Comparison of ENCODE assay signal across 39 cellular contexts in genomic region chr7:87380905-87381304, GRCh38.
"Had no signal": no experiment of that assay in that cellular context is flagged by ENCODE, and none has a peak within 500 bp of the region (broad histone marks: within the 10 kb centered on the region; RNA-seq: fewer than 3 reads in every experiment).

No MANE protein-coding gene starts in this region.

- ATAC-seq: activated CD8-positive, alpha-beta T cell treated with anti-CD3 and anti-CD28 coated beads for 36 hours; activated naive CD4-positive, alpha-beta T cell treated with anti-CD3 and anti-CD28 coated beads, Interleukin-2, amount 50 U/mL, for 72 hours; activated T-cell treated with anti-CD3 and anti-CD28 coated beads, Interleukin-2, amount 50 U/mL, for 4 hours; activated T-cell treated with anti-CD3 and anti-CD28 coated beads, Interleukin-2, amount 50 U/mL, for 72 hours; activated T-helper 17 cell treated with anti-CD3 and anti-CD28 coated beads, Interleukin-2, amount 50 U/mL, for 72 hours had no signal

- H3K9me3 ChIP-seq: adrenal gland, ascending aorta had no signal

- H3K27ac Mint-ChIP-seq: activated B cell treated with CpG ODN at 0.5 μM for 24 hours; activated CD4-positive, alpha-beta memory T cell treated with anti-CD3 and anti-CD28 coated beads for 36 hours; activated CD4-positive, alpha-beta T cell treated with anti-CD3 and anti-CD28 coated beads, Interleukin-2, amount 10 ng/mL, durations not matched to agents 24 days and 14 days; activated CD8-positive, alpha-beta T cell treated with anti-CD3 and anti-CD28 coated beads for 36 hours; activated naive CD4-positive, alpha-beta T cell treated with anti-CD3 and anti-CD28 coated beads for 36 hours; activated naive CD4-positive, alpha-beta T cell treated with anti-CD3 and anti-CD28 coated beads, Interleukin-2, amount 50 U/mL, for 72 hours; activated naive CD8-positive, alpha-beta T cell treated with anti-CD3 and anti-CD28 coated beads for 36 hours; activated T-cell treated with anti-CD3 and anti-CD28 coated beads, Interleukin-2, amount 50 U/mL, for 72 hours; activated T-helper 1 cell treated with anti-CD3 and anti-CD28 coated beads, Interleukin-12 subunit alpha, Interleukin-12 subunit beta, Interleukin-2, Interleukin-4 antibody, amounts not matched to agents 30 ng/mL and 10 ng/mL and 1 ng/mL, durations not matched to agents 14 hours and 24 hours and 36 hours; activated T-helper 17 cell treated with anti-CD3 and anti-CD28 coated beads, Interleukin-2, amount 50 U/mL, for 72 hours; brain; T-helper 1 cell treated with Interleukin-12 subunit alpha and Interleukin-12 subunit beta and Interleukin-4 antibody, amounts not matched to agents 30 μg/mL and 1 μg/mL, for 36 hours; T-helper 2 cell treated with Interferon-gamma antibody and Interleukin-4, amounts not matched to agents 5 μg/mL and 100 μg/mL, for 36 hours had no signal

- H3K4me3 ChIP-seq: adrenal gland, ascending aorta, cardiac muscle cell had no signal

- H3K27me3 Mint-ChIP-seq: activated B cell treated with CpG ODN at 0.5 μM for 24 hours; activated CD4-positive, alpha-beta memory T cell treated with anti-CD3 and anti-CD28 coated beads for 36 hours; activated CD4-positive, alpha-beta T cell treated with anti-CD3 and anti-CD28 coated beads, Interleukin-2, amount 10 ng/mL, durations not matched to agents 24 days and 14 days; activated CD8-positive, alpha-beta T cell treated with anti-CD3 and anti-CD28 coated beads for 36 hours; activated naive CD8-positive, alpha-beta T cell treated with anti-CD3 and anti-CD28 coated beads for 36 hours; activated T-helper 17 cell treated with anti-CD3 and anti-CD28 coated beads, Interleukin-2, amount 50 U/mL, for 72 hours; brain; central memory CD8-positive, alpha-beta T cell had no signal

- H3K36me3 ChIP-seq: adrenal gland had no signal

- FAIRE-seq: bronchial epithelial cell, TTC549 had no signal

- H3K4me3 Mint-ChIP-seq: activated B cell treated with CpG ODN at 0.5 μM for 24 hours; activated CD4-positive, alpha-beta memory T cell treated with anti-CD3 and anti-CD28 coated beads for 36 hours; activated CD4-positive, alpha-beta T cell treated with anti-CD3 and anti-CD28 coated beads, Interleukin-2, amount 10 ng/mL, durations not matched to agents 24 days and 14 days; activated CD8-positive, alpha-beta T cell treated with anti-CD3 and anti-CD28 coated beads for 36 hours; activated naive CD4-positive, alpha-beta T cell treated with anti-CD3 and anti-CD28 coated beads for 36 hours; activated naive CD8-positive, alpha-beta T cell treated with anti-CD3 and anti-CD28 coated beads for 36 hours; activated T-cell treated with anti-CD3 and anti-CD28 coated beads, Interleukin-2, amount 50 U/mL, for 4 hours; activated T-cell treated with anti-CD3 and anti-CD28 coated beads, Interleukin-2, amount 50 U/mL, for 72 hours; activated T-helper 1 cell treated with anti-CD3 and anti-CD28 coated beads, Interleukin-12 subunit alpha, Interleukin-12 subunit beta, Interleukin-2, Interleukin-4 antibody, amounts not matched to agents 30 ng/mL and 10 ng/mL and 1 ng/mL, durations not matched to agents 14 hours and 24 hours and 36 hours; activated T-helper 17 cell treated with anti-CD3 and anti-CD28 coated beads, Interleukin-2, amount 50 U/mL, for 72 hours; brain; central memory CD8-positive, alpha-beta T cell; T-helper 1 cell treated with Interleukin-12 subunit alpha and Interleukin-12 subunit beta and Interleukin-4 antibody, amounts not matched to agents 30 μg/mL and 1 μg/mL, for 36 hours; T-helper 2 cell treated with Interferon-gamma antibody and Interleukin-4, amounts not matched to agents 5 μg/mL and 100 μg/mL, for 36 hours had no signal

- H3K27me3 ChIP-seq: adrenal gland, ascending aorta, cardiac muscle cell had no signal

- H3K4me1 Mint-ChIP-seq: activated B cell treated with CpG ODN at 0.5 μM for 24 hours; activated CD4-positive, alpha-beta T cell treated with anti-CD3 and anti-CD28 coated beads, Interleukin-2, amount 10 ng/mL, durations not matched to agents 24 days and 14 days; activated T-helper 17 cell treated with anti-CD3 and anti-CD28 coated beads, Interleukin-2, amount 50 U/mL, for 72 hours; brain had no signal

- DNase-seq: activated B cell treated with CpG ODN at 0.5 μM for 24 hours; activated CD4-positive, alpha-beta memory T cell treated with anti-CD3 and anti-CD28 coated beads for 36 hours; activated CD4-positive, alpha-beta T cell treated with anti-CD3 and anti-CD28 coated beads for 4 hours; activated CD4-positive, alpha-beta T cell treated with anti-CD3 and anti-CD28 coated beads, Interleukin-2, amount 10 ng/mL, durations not matched to agents 24 days and 14 days; activated CD4-positive, alpha-beta T cell treated with anti-CD3 and anti-CD28 coated beads, Interleukin-2, amount 50 U/mL, for 1 hour; activated CD4-positive, alpha-beta T cell treated with anti-CD3 and anti-CD28 coated beads, Interleukin-2, amount 50 U/mL, for 4 hours; activated CD4-positive, CD25-positive, alpha-beta regulatory T cell treated with anti-CD3 and anti-CD28 coated beads, Interleukin-2, amount 50 U/mL, for 72 hours; activated CD8-positive, alpha-beta memory T cell treated with anti-CD3 and anti-CD28 coated beads, Interleukin-2, amount 50 U/mL, for 4 hours; activated CD8-positive, alpha-beta T cell treated with anti-CD3 and anti-CD28 coated beads for 36 hours; activated effector memory CD4-positive, alpha-beta T cell treated with anti-CD3 and anti-CD28 coated beads, Interleukin-2, amount 50 U/mL, for 16 hours; activated gamma-delta T cell treated with Interleukin-2 at 50 U/mL for 16 hours; activated naive CD4-positive, alpha-beta T cell; activated naive CD4-positive, alpha-beta T cell treated with anti-CD3 and anti-CD28 coated beads for 36 hours; activated naive CD4-positive, alpha-beta T cell treated with anti-CD3 and anti-CD28 coated beads, Interleukin-2, amount 50 U/mL, for 16 hours; activated naive CD8-positive, alpha-beta T cell treated with anti-CD3 and anti-CD28 coated beads for 36 hours; activated T-cell treated with anti-CD3 and anti-CD28 coated beads for 4 hours; activated T-cell treated with anti-CD3 and anti-CD28 coated beads, Interleukin-2, amount 50 U/mL, for 1 hour; activated T-cell treated with anti-CD3 and anti-CD28 coated beads, Interleukin-2, amount 50 U/mL, for 4 hours; activated T-cell treated with anti-CD3 and anti-CD28 coated beads, Interleukin-2, amount 50 U/mL, for 72 hours; adrenal gland; amygdala; anterior cingulate cortex; caudate nucleus; cerebellar nuclear complex; T-helper 1 cell; T-helper 2 cell; T-helper 9 cell had no signal

- H3K9me3 Mint-ChIP-seq: activated CD4-positive, alpha-beta memory T cell treated with anti-CD3 and anti-CD28 coated beads for 36 hours; activated naive CD4-positive, alpha-beta T cell treated with anti-CD3 and anti-CD28 coated beads for 36 hours; activated naive CD4-positive, alpha-beta T cell treated with anti-CD3 and anti-CD28 coated beads, Interleukin-2, amount 50 U/mL, for 72 hours; activated T-helper 17 cell treated with anti-CD3 and anti-CD28 coated beads, Interleukin-2, amount 50 U/mL, for 72 hours; central memory CD8-positive, alpha-beta T cell had no signal

- H3K4me1 ChIP-seq: adrenal gland, ascending aorta had no signal

- H3K27ac ChIP-seq: adrenal gland, ascending aorta, cardiac muscle cell, VCaP had no signal
